Comparison of ENCODE assay signal across 8 cellular contexts in the genomic region with DNA sequence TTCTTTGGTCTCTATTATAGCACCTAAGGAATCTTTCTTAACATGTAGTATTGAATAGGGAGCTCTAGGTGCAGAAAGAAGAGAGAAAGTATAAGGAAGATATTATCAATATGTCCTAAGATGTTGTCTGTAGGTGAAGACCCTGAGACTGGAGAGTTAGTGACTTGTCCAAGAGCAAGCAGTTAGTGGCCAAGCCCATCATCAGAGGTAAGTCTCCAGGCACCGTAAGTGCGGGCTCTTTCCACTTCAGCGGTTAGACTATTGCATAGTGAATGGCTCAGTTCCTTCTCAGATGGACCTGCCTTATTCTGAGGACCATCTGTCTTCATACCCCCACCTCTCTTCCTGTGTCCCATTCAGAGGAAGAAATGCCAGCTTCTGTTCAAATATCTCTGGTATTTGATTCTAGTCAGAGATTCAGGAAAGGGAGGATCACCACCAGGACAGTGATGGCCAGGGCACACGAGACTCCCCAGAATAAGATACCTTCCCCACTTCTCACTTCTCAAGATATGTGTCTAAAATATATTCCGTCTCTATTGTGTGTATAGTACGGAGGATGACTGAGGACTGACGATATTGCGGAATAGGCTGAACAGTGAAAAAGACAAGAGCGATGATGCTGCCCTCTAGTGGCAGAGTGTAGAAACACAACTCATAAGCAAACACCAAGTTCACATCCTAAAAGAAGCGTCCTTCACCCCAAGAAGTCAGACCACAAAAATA. TPM values are rescaled to one million over a fixed set of nuclear protein-coding genes. Genes with fewer than 3 reads are reported as not detected.
A peak's percentile ranks its signal among the peaks of the same experiment; 100 is the strongest.
DNase-seq lines count a peak whose midpoint lies in the region; ATAC-seq and TF ChIP-seq lines count a peak whose summit lies in the region.

No MANE protein-coding gene starts in this region.

- no peak overlapping the region for H3K27ac Mint-ChIP-seq in activated naive CD4-positive, alpha-beta T cell treated with anti-CD3 and anti-CD28 coated beads, Interleukin-2, amount 50 U/mL, for 72 hours
- no peak overlapping the region for H3K27ac Mint-ChIP-seq in glutamatergic neuron (ENCODE audit: unreplicated experiment)

- H3K9me2 ChIP-seq in MM.1S (replicated peaks; ENCODE audit: insufficient read depth, low read length): no peaks in the 10 kb centered on the region

- TF ChIP-seq CTCF in MM.1S (IDR thresholded peaks at IDR 0.05; ENCODE audit: low read length) (peak; percentile 86), glutamatergic neuron (IDR thresholded peaks at IDR 0.05; ENCODE audit: partially characterized antibody, unreplicated experiment) (peak; percentile 97), prostate gland (IDR thresholded peaks at IDR 0.05) (peak; percentile 82 to 92 (median 84))

- H3K27ac ChIP-seq in MM.1S (ENCODE audit: low read length) (no peak overlapping the region), prostate gland (no peak overlapping the region)

- no peak for TF ChIP-seq POLR2A in prostate gland (IDR thresholded peaks at IDR 0.05)

- H3K4me3 Mint-ChIP-seq in glutamatergic neuron (ENCODE audit: unreplicated experiment): peak overlapping the region; percentile 67

- H3K4me1 ChIP-seq in MM.1S (ENCODE audit: low read length) (peaks cover 3% of the 10 kb centered on the region; the same call in 1 of the 2 replicates), prostate gland (replicated peaks) (no peaks in the 10 kb centered on the region)

- H3K9ac ChIP-seq in MM.1S (ENCODE audit: low read length): no peak overlapping the region

- H3K4me3 ChIP-seq in MM.1S (ENCODE audit: low read length) (peak overlapping the region; percentile 16; the same call in 1 of the 2 replicates), prostate gland (no peak overlapping the region)

- DNase-seq in GM03348 (ENCODE audit: low spot score) (peak; percentile 82), HCEC 1CT (peak; percentile 59), MM.1S (peak; percentile 58), SHP77 treated with DMSO at 0.1 percent for 48 hours (lab: John Stamatoyannopoulos, UW) (peak; percentile 44), glutamatergic neuron (peak; percentile 34), prostate gland (ENCODE audit: low spot score) (peak; percentile 70), GOT3 (lab: John Stamatoyannopoulos, UW) (no peak)
- peak in 1 of 2 donors; percentile 61 for DNase-seq in activated naive CD4-positive, alpha-beta T cell treated with anti-CD3 and anti-CD28 coated beads, Interleukin-2, amount 50 U/mL, for 72 hours (ENCODE audit: low spot score in 2 of 2)

- no peaks in the 10 kb centered on the region for H3K36me3 Mint-ChIP-seq in activated naive CD4-positive, alpha-beta T cell treated with anti-CD3 and anti-CD28 coated beads, Interleukin-2, amount 50 U/mL, for 72 hours
- no peaks in the 10 kb centered on the region for H3K36me3 Mint-ChIP-seq in glutamatergic neuron (ENCODE audit: unreplicated experiment)

- H3K4me1 Mint-ChIP-seq in glutamatergic neuron (ENCODE audit: low read depth, unreplicated experiment): no peaks in the 10 kb centered on the region

- peaks cover 3% of the 10 kb centered on the region for H3K27me3 Mint-ChIP-seq in glutamatergic neuron (ENCODE audit: unreplicated experiment)

- WGBS in prostate gland: 28% methylated on average over 10 of the region's 10 CpGs

- H2AFZ ChIP-seq in MM.1S (ENCODE audit: low read length): peak overlapping the region; percentile 56

- no peaks in the 10 kb centered on the region for H4K20me1 ChIP-seq in MM.1S (ENCODE audit: insufficient read depth, low read length)

- no peaks in the 10 kb centered on the region for H3K36me3 ChIP-seq in MM.1S (replicated peaks; ENCODE audit: insufficient read depth, low read length)
- no peaks in the 10 kb centered on the region for H3K36me3 ChIP-seq in prostate gland

- no peaks in the 10 kb centered on the region for H3K79me2 ChIP-seq in MM.1S (ENCODE audit: low read length)

- H3K27me3 ChIP-seq in MM.1S (replicated peaks; ENCODE audit: insufficient read depth, low read length) (no peaks in the 10 kb centered on the region), prostate gland (replicated peaks; ENCODE audit: insufficient read depth) (no peaks in the 10 kb centered on the region)

- H3F3A ChIP-seq in MM.1S (ENCODE audit: insufficient read depth, low read length): no peaks in the 10 kb centered on the region

- peak; percentile 79 to 84 for ATAC-seq in activated naive CD4-positive, alpha-beta T cell treated with anti-CD3 and anti-CD28 coated beads, Interleukin-2, amount 50 U/mL, for 72 hours

- peak overlapping the region; percentile 68 for H3K4me2 ChIP-seq in MM.1S (ENCODE audit: low read depth, low read length)

- H3K9me3 Mint-ChIP-seq in activated naive CD4-positive, alpha-beta T cell treated with anti-CD3 and anti-CD28 coated beads, Interleukin-2, amount 50 U/mL, for 72 hours: no peaks in the 10 kb centered on the region
- H3K9me3 Mint-ChIP-seq in glutamatergic neuron (ENCODE audit: unreplicated experiment): peaks cover 2% of the 10 kb centered on the region

- intact Hi-C loops in prostate gland (cut with DNase I): loop anchor here (1.0 to 10.0 kb wide), 2 partner anchors 127 to 275 kb away; no protein-coding TSS in a partner anchor

- H3K9me3 ChIP-seq in MM.1S (replicated peaks; ENCODE audit: insufficient read depth, low read length) (no peaks in the 10 kb centered on the region), prostate gland (no peaks in the 10 kb centered on the region)

RNA-seq across cellular contexts. Expression of gene ADGRG7, which starts 19.1 kb away (rescaled TPM):
- total RNA-seq in activated naive CD4-positive, alpha-beta T cell treated with anti-CD3 and anti-CD28 coated beads, Interleukin-2, amount 50 U/mL, for 72 hours: not detected
- total RNA-seq in glutamatergic neuron (ENCODE audit: unreplicated experiment): not detected
- total RNA-seq in prostate gland: under 1 TPM in 1 of 2 donors, not detected in 1; 0.68 TPM
